1 cellular context compared by ENCODE assay signal in the genomic region with DNA sequence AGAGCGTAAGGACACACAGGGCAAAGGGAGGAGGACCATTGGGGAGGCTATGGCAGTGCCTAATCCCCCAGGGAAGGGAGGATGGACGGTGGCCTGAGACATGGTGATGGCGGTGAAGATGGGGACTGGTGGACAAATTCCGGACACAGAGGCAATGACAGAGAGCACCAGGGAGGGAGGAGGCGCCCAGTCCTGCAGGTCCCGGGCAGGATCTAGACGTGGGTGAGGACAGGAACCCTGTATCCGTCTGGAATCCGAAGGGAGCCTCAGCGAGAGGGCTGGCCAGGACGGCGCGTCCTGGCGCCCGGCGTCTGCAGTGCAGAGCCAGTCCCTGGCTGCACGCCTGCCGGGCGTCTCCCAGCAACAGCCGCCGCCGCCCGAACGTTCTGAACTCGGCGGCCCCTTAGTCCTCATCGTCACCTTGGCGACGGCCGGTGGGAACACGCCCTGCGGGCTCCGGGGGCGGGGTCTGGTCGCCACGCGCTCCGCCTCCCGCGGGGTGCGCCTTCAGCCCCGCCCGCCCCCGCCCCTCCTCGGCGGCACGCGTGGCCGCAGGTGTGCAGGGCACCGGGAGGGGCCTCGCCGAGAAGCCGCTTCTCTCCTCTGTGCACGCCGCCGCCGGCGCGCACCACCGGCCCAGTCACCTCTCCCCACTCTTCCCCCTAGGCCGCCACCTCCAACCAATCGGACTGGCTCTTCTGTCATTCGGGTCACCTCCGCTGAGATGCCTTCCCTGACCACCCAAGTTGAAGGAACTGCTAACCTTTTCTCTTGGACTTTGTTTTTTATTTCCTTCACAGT.
A peak's percentile ranks its signal among the peaks of the same experiment; 100 is the strongest.
TF ChIP-seq lines count a peak whose summit lies in the region.

No MANE protein-coding gene starts in this region.

TF ChIP-seq in HepG2, 621 proteins besides CTCF, POLR2A, EP300 and RAD21 (continued from another document):
- TF ChIP-seq, protein P1, sequence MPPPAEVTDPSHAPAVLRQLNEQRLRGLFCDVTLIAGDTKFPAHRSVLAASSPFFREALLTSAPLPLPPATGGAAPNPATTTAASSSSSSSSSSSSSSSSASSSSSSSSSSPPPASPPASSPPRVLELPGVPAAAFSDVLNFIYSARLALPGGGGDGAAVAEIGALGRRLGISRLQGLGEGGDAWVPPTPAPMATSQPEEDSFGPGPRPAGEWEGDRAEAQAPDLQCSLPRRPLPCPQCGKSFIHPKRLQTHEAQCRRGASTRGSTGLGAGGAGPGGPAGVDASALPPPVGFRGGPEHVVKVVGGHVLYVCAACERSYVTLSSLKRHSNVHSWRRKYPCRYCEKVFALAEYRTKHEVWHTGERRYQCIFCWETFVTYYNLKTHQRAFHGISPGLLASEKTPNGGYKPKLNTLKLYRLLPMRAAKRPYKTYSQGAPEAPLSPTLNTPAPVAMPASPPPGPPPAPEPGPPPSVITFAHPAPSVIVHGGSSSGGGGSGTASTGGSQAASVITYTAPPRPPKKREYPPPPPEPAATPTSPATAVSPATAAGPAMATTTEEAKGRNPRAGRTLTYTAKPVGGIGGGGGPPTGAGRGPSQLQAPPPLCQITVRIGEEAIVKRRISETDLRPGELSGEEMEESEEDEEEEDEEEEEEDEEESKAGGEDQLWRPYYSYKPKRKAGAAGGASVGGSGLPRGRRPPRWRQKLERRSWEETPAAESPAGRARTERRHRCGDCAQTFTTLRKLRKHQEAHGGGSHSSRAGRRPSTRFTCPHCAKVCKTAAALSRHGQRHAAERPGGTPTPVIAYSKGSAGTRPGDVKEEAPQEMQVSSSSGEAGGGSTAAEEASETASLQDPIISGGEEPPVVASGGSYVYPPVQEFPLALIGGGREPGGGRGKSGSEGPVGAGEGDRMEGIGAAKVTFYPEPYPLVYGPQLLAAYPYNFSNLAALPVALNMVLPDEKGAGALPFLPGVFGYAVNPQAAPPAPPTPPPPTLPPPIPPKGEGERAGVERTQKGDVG (CRISPR knock-in tag; IDR thresholded peaks at IDR 0.05; ENCODE audit: borderline replicate concordance), result no peak
- TF ChIP-seq ZFP36 (IDR thresholded peaks at IDR 0.05; ENCODE audit: borderline replicate concordance, low read depth, low read length, partially characterized antibody), result peak; percentile 10
- TF ChIP-seq, protein P2, sequence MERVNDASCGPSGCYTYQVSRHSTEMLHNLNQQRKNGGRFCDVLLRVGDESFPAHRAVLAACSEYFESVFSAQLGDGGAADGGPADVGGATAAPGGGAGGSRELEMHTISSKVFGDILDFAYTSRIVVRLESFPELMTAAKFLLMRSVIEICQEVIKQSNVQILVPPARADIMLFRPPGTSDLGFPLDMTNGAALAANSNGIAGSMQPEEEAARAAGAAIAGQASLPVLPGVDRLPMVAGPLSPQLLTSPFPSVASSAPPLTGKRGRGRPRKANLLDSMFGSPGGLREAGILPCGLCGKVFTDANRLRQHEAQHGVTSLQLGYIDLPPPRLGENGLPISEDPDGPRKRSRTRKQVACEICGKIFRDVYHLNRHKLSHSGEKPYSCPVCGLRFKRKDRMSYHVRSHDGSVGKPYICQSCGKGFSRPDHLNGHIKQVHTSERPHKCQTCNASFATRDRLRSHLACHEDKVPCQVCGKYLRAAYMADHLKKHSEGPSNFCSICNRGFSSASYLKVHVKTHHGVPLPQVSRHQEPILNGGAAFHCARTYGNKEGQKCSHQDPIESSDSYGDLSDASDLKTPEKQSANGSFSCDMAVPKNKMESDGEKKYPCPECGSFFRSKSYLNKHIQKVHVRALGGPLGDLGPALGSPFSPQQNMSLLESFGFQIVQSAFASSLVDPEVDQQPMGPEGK (CRISPR knock-in tag; IDR thresholded peaks at IDR 0.05), result no peak; the same call in 1 of the 2 replicates
- TF ChIP-seq ZBTB38 (CRISPR knock-in tag; IDR thresholded peaks at IDR 0.05), result peak; percentile 47; the same call in 1 of the 2 replicates
- TF ChIP-seq, protein P3, sequence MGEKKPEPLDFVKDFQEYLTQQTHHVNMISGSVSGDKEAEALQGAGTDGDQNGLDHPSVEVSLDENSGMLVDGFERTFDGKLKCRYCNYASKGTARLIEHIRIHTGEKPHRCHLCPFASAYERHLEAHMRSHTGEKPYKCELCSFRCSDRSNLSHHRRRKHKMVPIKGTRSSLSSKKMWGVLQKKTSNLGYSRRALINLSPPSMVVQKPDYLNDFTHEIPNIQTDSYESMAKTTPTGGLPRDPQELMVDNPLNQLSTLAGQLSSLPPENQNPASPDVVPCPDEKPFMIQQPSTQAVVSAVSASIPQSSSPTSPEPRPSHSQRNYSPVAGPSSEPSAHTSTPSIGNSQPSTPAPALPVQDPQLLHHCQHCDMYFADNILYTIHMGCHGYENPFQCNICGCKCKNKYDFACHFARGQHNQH (CRISPR knock-in tag; IDR thresholded peaks at IDR 0.05), result 0 out of 2 replicates have a peak, but pooled peaks have one; percentile 15
- TF ChIP-seq FOXJ3 (CRISPR knock-in tag; IDR thresholded peaks at IDR 0.05; ENCODE audit: borderline replicate concordance), result no peak
- no peak for TF ChIP-seq ZNF703 (CRISPR knock-in tag; IDR thresholded peaks at IDR 0.05; ENCODE audit: borderline replicate concordance)
